8 cellular contexts compared by ENCODE assay signal in the genomic region with DNA sequence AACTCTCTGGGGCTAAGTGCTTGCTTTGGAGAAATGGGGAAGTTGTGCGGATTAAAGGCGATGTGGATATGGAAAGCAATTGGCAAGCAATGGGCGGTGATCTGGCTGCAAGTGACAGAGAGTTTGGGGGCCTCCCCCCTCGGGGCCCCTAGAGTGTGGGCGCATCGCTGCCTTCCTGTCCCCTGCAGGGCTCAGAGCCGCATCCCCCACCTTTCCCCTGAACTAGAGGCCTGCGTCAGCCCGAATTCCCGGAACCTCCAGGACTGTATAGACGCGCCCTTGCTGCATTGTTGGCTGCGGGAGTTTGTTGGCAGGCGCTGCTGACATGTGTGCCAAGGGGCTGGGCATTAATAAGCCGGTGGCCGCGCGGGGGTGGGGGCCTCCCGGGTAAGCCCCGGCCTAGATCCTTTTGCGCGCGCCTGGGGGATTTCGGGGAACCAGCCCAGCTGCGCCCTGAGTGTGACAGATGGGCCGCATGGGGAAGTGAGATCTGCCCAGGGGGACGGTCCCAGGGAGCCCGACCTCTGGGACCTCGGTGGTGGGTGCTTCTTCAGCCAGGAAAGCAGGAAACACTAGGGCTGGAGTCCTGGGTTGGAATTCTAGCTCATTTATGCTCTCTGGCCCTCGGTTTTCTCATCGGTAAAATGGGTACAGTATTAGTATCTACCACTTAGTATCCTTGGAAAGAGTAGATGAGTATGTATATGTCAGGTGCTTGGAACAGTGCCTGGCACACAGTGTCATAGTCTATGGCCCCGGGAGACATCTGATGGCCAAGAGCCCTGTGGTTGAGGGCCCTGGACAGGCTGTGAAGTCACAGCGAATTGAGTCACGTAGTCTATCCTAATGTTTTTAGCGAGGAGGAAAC. TPM values are rescaled to one million over a fixed set of nuclear protein-coding genes. Genes with fewer than 3 reads are reported as not detected.
DNase-seq lines count a peak whose midpoint lies in the region; TF ChIP-seq lines count a peak whose summit lies in the region.

No MANE protein-coding gene starts in this region.

- H3K4me3 Mint-ChIP-seq in chondrocyte (ENCODE audit: unreplicated experiment) = peak overlapping the region; percentile 98

- H3K27me3 Mint-ChIP-seq in chondrocyte (ENCODE audit: low read depth) = no peaks in the 10 kb centered on the region

- H3K4me1 Mint-ChIP-seq in chondrocyte (ENCODE audit: low read depth) = peaks cover 43% of the 10 kb centered on the region

- H3K36me3 ChIP-seq in ES-I3 (ENCODE audit: insufficient read depth, low read length) = no peaks in the 10 kb centered on the region

- peaks cover 8% of the 10 kb centered on the region for H3K9me3 Mint-ChIP-seq in chondrocyte (ENCODE audit: low read depth)

- TF ChIP-seq CTCF in HFF-Myc (IDR thresholded peaks at IDR 0.05; ENCODE audit: low read depth, low read length, missing control alignments) = no peak
- TF ChIP-seq CTCF in chondrocyte (IDR thresholded peaks at IDR 0.05) = no peak

- H3K27me3 ChIP-seq in layer of hippocampus (ENCODE audit: control insufficient read depth, insufficient read depth, low read length) = no peaks in the 10 kb centered on the region

- peak overlapping the region; percentile 90 for H3K27ac Mint-ChIP-seq in chondrocyte (ENCODE audit: unreplicated experiment)

- H3K36me3 Mint-ChIP-seq in chondrocyte (ENCODE audit: low read depth) = peaks cover 2% of the 10 kb centered on the region

- peak overlapping the region; percentile 82 for H3K9ac ChIP-seq in ES-I3 (ENCODE audit: low read depth, low read length)

- H3K27ac ChIP-seq in layer of hippocampus (ENCODE audit: low read depth, low read length) = peak overlapping the region; percentile 68

- no peaks in the 10 kb centered on the region for H3K9me3 ChIP-seq in ES-I3 (ENCODE audit: control insufficient read depth, insufficient read depth, low read length)

- peaks cover 10% of the 10 kb centered on the region; the same call in 1 of the 2 replicates for H3K4me1 ChIP-seq in ES-I3 (ENCODE audit: insufficient read depth, low read length)

- H3K4me3 ChIP-seq in HFF-Myc (replicated peaks; ENCODE audit: low read depth, low read length) = peak overlapping the region; percentile 63

- DNase-seq in HFF-Myc (ENCODE audit: extremely low read depth, low read depth) (no peak), NCI-H2081 treated with DMSO at 0.1 percent for 48 hours (lab: John Stamatoyannopoulos, UW) (peak; percentile 31), chondrocyte (ENCODE audit: low spot score) (no peak), NCI-H510A treated with DMSO at 0.1 percent for 48 hours (lab: John Stamatoyannopoulos, UW) (no peak)
- peak; percentile 14 to 53 (median 21) for DNase-seq in activated CD4-positive, CD25-positive, alpha-beta regulatory T cell (lab: John Stamatoyannopoulos, UW)
- peak; percentile 52 to 66 for DNase-seq in stimulated activated CD4-positive, alpha-beta T cell treated with anti-CD3 and anti-CD28 coated beads, Interleukin-1b, Interleukin-23, amount 100 ng/mL, for 4 hours (ENCODE audit: low read depth in 2 of 2)

RNA-seq across cellular contexts. Expression of a gene that starts 1.0 kb away (rescaled TPM):
- total RNA-seq in chondrocyte = 32.6 to 37.5 TPM (median 34.3 TPM) in 3 replicates

RNA-seq across cellular contexts. Expression of a gene that starts 44.8 kb away (rescaled TPM):
- total RNA-seq in chondrocyte = not detected in 3 replicates

Comparison
In these comparisons a context has a peak if more than half of its experiments do, and no peak if none do; other contexts are left out.
1. DNase-seq: peak in NCI-H2081 treated with DMSO at 0.1 percent for 48 hours (single experiment), activated CD4-positive, CD25-positive, alpha-beta regulatory T cell (4 of 4) and stimulated activated CD4-positive, alpha-beta T cell treated with anti-CD3 and anti-CD28 coated beads, Interleukin-1b, Interleukin-23, amount 100 ng/mL, for 4 hours (2 of 2); none in HFF-Myc (single experiment), chondrocyte (single experiment) and NCI-H510A treated with DMSO at 0.1 percent for 48 hours (single experiment).